8 cellular contexts compared by ENCODE assay signal in genomic region chr1:150624134-150624533, GRCh38. TPM values are rescaled to one million over a fixed set of nuclear protein-coding genes. Genes with fewer than 3 reads are reported as not detected.
A peak's percentile ranks its signal among the peaks of the same experiment; 100 is the strongest.
DNase-seq lines count a peak whose midpoint lies in the region; ATAC-seq and TF ChIP-seq lines count a peak whose summit lies in the region.
"Not testable (repeated sequence)": the region's sequence is repeated elsewhere in the genome, so short reads cannot be mapped to it uniquely, and the experiment has no call there.

No MANE protein-coding gene starts in this region.

- peaks cover 66% of the 10 kb centered on the region for H3K4me1 Mint-ChIP-seq in Calu3 (ENCODE audit: low read depth, unreplicated experiment)
- H3K4me1 Mint-ChIP-seq in activated CD8-positive, alpha-beta T cell treated with anti-CD3 and anti-CD28 coated beads, Interleukin-2, amount 10 ng/mL, durations not matched to agents 7 days and 5 days (ENCODE audit: low read depth), result peaks cover 51% of the 10 kb centered on the region
- H3K4me1 Mint-ChIP-seq in activated naive CD8-positive, alpha-beta T cell treated with anti-CD3 and anti-CD28 coated beads, Interleukin-2, amount 10 ng/mL, durations not matched to agents 7 days and 5 days, result peaks cover 41% of the 10 kb centered on the region

- H3K27ac Mint-ChIP-seq in Calu3 (ENCODE audit: unreplicated experiment), result peak overlapping the region; percentile 79
- H3K27ac Mint-ChIP-seq in activated CD8-positive, alpha-beta T cell treated with anti-CD3 and anti-CD28 coated beads, Interleukin-2, amount 10 ng/mL, durations not matched to agents 7 days and 5 days, result peak overlapping the region; percentile 71
- peak overlapping the region; percentile 70 for H3K27ac Mint-ChIP-seq in activated naive CD8-positive, alpha-beta T cell treated with anti-CD3 and anti-CD28 coated beads, Interleukin-2, amount 10 ng/mL, durations not matched to agents 7 days and 5 days

- not testable (repeated sequence) for H3K27me3 ChIP-seq in RWPE2 (ENCODE audit: insufficient read depth, poor library complexity, severe bottlenecking); gastrocnemius medialis; vagina

- H3K9me3 ChIP-seq in RWPE2 (ENCODE audit: severe bottlenecking); gastrocnemius medialis; vagina: not testable (repeated sequence)

- TF ChIP-seq POLR2A in gastrocnemius medialis (IDR thresholded peaks at IDR 0.05); vagina (IDR thresholded peaks at IDR 0.05): not testable (repeated sequence)

- BruUV-seq in Calu3 (replicated peaks; lab: Mats Ljungman, UMichigan), result not testable (repeated sequence)

- ATAC-seq in RWPE2 (ENCODE audit: low read depth), result peak; percentile 57
- not testable (repeated sequence) for ATAC-seq in activated CD8-positive, alpha-beta T cell treated with anti-CD3 and anti-CD28 coated beads, Interleukin-2, amount 10 ng/mL, durations not matched to agents 7 days and 5 days; activated naive CD8-positive, alpha-beta T cell treated with anti-CD3 and anti-CD28 coated beads, Interleukin-2, amount 10 ng/mL, durations not matched to agents 7 days and 5 days (ENCODE audit: low read depth); gastrocnemius medialis

- intact Hi-C loops in Calu3 (cut with micrococcal nuclease; ENCODE audit: unreplicated experiment), result loop anchor here (5.0 to 10.0 kb wide), 2 partner anchors 71 to 188 kb away; partner anchors contain the start of gene GOLPH3L
- intact Hi-C loops in gastrocnemius medialis (cut with DNase I; ENCODE audit: low total_unique reads); vagina (cut with DNase I): not testable (repeated sequence)

- DNase-seq in Calu3, result peak; percentile 71
- peak; percentile 76 for DNase-seq in RWPE2 (ENCODE audit: low spot score)
- not testable (repeated sequence) for DNase-seq in activated CD8-positive, alpha-beta T cell treated with anti-CD3 and anti-CD28 coated beads, Interleukin-2, amount 10 ng/mL, durations not matched to agents 7 days and 5 days; activated naive CD8-positive, alpha-beta T cell treated with anti-CD3 and anti-CD28 coated beads, Interleukin-2, amount 10 ng/mL, durations not matched to agents 7 days and 5 days; gastrocnemius medialis
- DNase-seq in epithelial cell of esophagus (ENCODE audit: low read depth), result peak; percentile 92
- peak; percentile 79 for DNase-seq in kidney tubule cell (ENCODE audit: low spot score)
- peak in 1 of 2 donors; percentile 85 for DNase-seq in vagina (ENCODE audit: extremely low spot score in 2 of 2)

- H3K27me3 Mint-ChIP-seq in Calu3 (ENCODE audit: unreplicated experiment); activated CD8-positive, alpha-beta T cell treated with anti-CD3 and anti-CD28 coated beads, Interleukin-2, amount 10 ng/mL, durations not matched to agents 7 days and 5 days (ENCODE audit: low read depth); activated naive CD8-positive, alpha-beta T cell treated with anti-CD3 and anti-CD28 coated beads, Interleukin-2, amount 10 ng/mL, durations not matched to agents 7 days and 5 days: not testable (repeated sequence)

- H3K4me3 Mint-ChIP-seq in Calu3 (ENCODE audit: low read depth, unreplicated experiment), result peak overlapping the region; percentile 5
- not testable (repeated sequence) for H3K4me3 Mint-ChIP-seq in activated CD8-positive, alpha-beta T cell treated with anti-CD3 and anti-CD28 coated beads, Interleukin-2, amount 10 ng/mL, durations not matched to agents 7 days and 5 days; activated naive CD8-positive, alpha-beta T cell treated with anti-CD3 and anti-CD28 coated beads, Interleukin-2, amount 10 ng/mL, durations not matched to agents 7 days and 5 days

- peaks cover 53% of the 10 kb centered on the region for H3K36me3 Mint-ChIP-seq in Calu3 (ENCODE audit: insufficient read depth, unreplicated experiment)
- H3K36me3 Mint-ChIP-seq in activated CD8-positive, alpha-beta T cell treated with anti-CD3 and anti-CD28 coated beads, Interleukin-2, amount 10 ng/mL, durations not matched to agents 7 days and 5 days (ENCODE audit: low read depth), result peaks cover 70% of the 10 kb centered on the region
- peaks cover 41% of the 10 kb centered on the region for H3K36me3 Mint-ChIP-seq in activated naive CD8-positive, alpha-beta T cell treated with anti-CD3 and anti-CD28 coated beads, Interleukin-2, amount 10 ng/mL, durations not matched to agents 7 days and 5 days

- in situ Hi-C loops in gastrocnemius medialis (cut with MboI; ENCODE audit: low sequenced_read_pairs in 4 of 4), result loop anchor here in 3 of 4 donors (5.0 to 10.0 kb wide), 2 partner anchors 59 to 67 kb away; no protein-coding TSS in a partner anchor

- CTCF ChIA-PET in Calu3 (lab: Charles Lee), result interaction anchor here (0.6 to 1.0 kb wide), 5 partner anchors 63 to 372 kb away, joined by 3 to 6 read pairs (median 3); partner anchors contain the start of gene GOLPH3L
- CTCF ChIA-PET in activated CD8-positive, alpha-beta T cell treated with anti-CD3 and anti-CD28 coated beads, Interleukin-2, amount 10 ng/mL, durations not matched to agents 7 days and 5 days (lab: Charles Lee), result interaction anchor here (17.7 kb wide), 1 partner anchor 62 kb away, joined by 386 read pairs; no protein-coding TSS in a partner anchor

- H3K4me3 ChIP-seq in RWPE2 (ENCODE audit: severe bottlenecking); epithelial cell of esophagus (ENCODE audit: low read length); gastrocnemius medialis; vagina: not testable (repeated sequence)

- H3K9me3 Mint-ChIP-seq in Calu3 (ENCODE audit: low read depth, unreplicated experiment); activated CD8-positive, alpha-beta T cell treated with anti-CD3 and anti-CD28 coated beads, Interleukin-2, amount 10 ng/mL, durations not matched to agents 7 days and 5 days (ENCODE audit: insufficient read depth); activated naive CD8-positive, alpha-beta T cell treated with anti-CD3 and anti-CD28 coated beads, Interleukin-2, amount 10 ng/mL, durations not matched to agents 7 days and 5 days: not testable (repeated sequence)

- peaks cover 85% of the 10 kb centered on the region for H3K36me3 ChIP-seq in RWPE2 (ENCODE audit: low read depth)
- H3K36me3 ChIP-seq in gastrocnemius medialis, result peaks cover 0 to 64% of the 10 kb centered on the region in 2 donors
- peaks cover 0 to 42% of the 10 kb centered on the region in 2 donors for H3K36me3 ChIP-seq in vagina

- peaks cover 53% of the 10 kb centered on the region for H3K4me1 ChIP-seq in RWPE2 (ENCODE audit: insufficient read depth, poor library complexity, severe bottlenecking)
- H3K4me1 ChIP-seq in gastrocnemius medialis, result peaks cover 54 to 56% of the 10 kb centered on the region in 2 donors
- H3K4me1 ChIP-seq in vagina, result peaks cover 85% of the 10 kb centered on the region

- POLR2A ChIA-PET in activated CD8-positive, alpha-beta T cell treated with anti-CD3 and anti-CD28 coated beads, Interleukin-2, amount 10 ng/mL, durations not matched to agents 7 days and 5 days (lab: Charles Lee), result interaction anchor here (0.7 to 13.4 kb wide), 2 partner anchors 49 to 266 kb away, joined by 3 to 224 read pairs; partner anchors contain the start of gene MCL1
- POLR2A ChIA-PET in activated naive CD8-positive, alpha-beta T cell treated with anti-CD3 and anti-CD28 coated beads, Interleukin-2, amount 10 ng/mL, durations not matched to agents 7 days and 5 days (lab: Charles Lee), result interaction anchor here (0.7 to 6.8 kb wide), 2 partner anchors 46 to 62 kb away, joined by 3 to 71 read pairs; no protein-coding TSS in a partner anchor

- TF ChIP-seq CTCF in Calu3 (IDR thresholded peaks at IDR 0.05; ENCODE audit: unreplicated experiment); RWPE2 (IDR thresholded peaks at IDR 0.05; ENCODE audit: poor library complexity, severe bottlenecking); epithelial cell of esophagus (IDR thresholded peaks at IDR 0.05; ENCODE audit: insufficient read depth, low read depth, low read length, missing control alignments); gastrocnemius medialis (IDR thresholded peaks at IDR 0.05 in 4 of 5, conservative IDR thresholded peaks at IDR 0.05 in 1 of 5); vagina (IDR thresholded peaks at IDR 0.05): not testable (repeated sequence)

- H3K27ac ChIP-seq in RWPE2 (ENCODE audit: poor library complexity, severe bottlenecking) (peak overlapping the region; percentile 68), gastrocnemius medialis (peak overlapping the region in 3 of 4 donors; percentile 11 to 78 (median 70)), vagina (peak overlapping the region; percentile 53)

RNA-seq across cellular contexts. Expression of gene ENSA, which starts 5.3 kb away (rescaled TPM):
- total RNA-seq in Calu3 (2022) (253 and 276 TPM in 2 replicates), gastrocnemius medialis (100 to 1,000 TPM; 164 to 302 (median 219) TPM), vagina (117 TPM)
- total RNA-seq in activated CD8-positive, alpha-beta T cell treated with anti-CD3 and anti-CD28 coated beads, Interleukin-2, amount 10 ng/mL, durations not matched to agents 7 days and 5 days, result 100 to 1,000 TPM; 208 to 214 TPM
- total RNA-seq in activated naive CD8-positive, alpha-beta T cell treated with anti-CD3 and anti-CD28 coated beads, Interleukin-2, amount 10 ng/mL, durations not matched to agents 7 days and 5 days, result 100 to 1,000 TPM; 161 to 172 TPM

RNA-seq across cellular contexts. Expression of gene MCL1, which starts 44.7 kb away (rescaled TPM):
- total RNA-seq in Calu3 (2022) (261 and 262 TPM in 2 replicates), gastrocnemius medialis (100 to 1,000 TPM; 136 to 199 (median 176) TPM), vagina (181 TPM)
- total RNA-seq in activated CD8-positive, alpha-beta T cell treated with anti-CD3 and anti-CD28 coated beads, Interleukin-2, amount 10 ng/mL, durations not matched to agents 7 days and 5 days, result 100 to 1,000 TPM; 249 to 261 TPM
- 100 to 1,000 TPM; 302 to 303 TPM for total RNA-seq in activated naive CD8-positive, alpha-beta T cell treated with anti-CD3 and anti-CD28 coated beads, Interleukin-2, amount 10 ng/mL, durations not matched to agents 7 days and 5 days
